ENCODE assay signal across 21 cellular contexts in genomic region chr4:124184767-124185166, GRCh38.
DNase-seq lines count a peak whose midpoint lies in the region; ATAC-seq and TF ChIP-seq lines count a peak whose summit lies in the region.
"Had no signal": no experiment of that assay in that cellular context is flagged by ENCODE, and none has a peak within 500 bp of the region (broad histone marks: within the 10 kb centered on the region; RNA-seq: fewer than 3 reads in every experiment).

No MANE protein-coding gene starts in this region.

- H2AFZ ChIP-seq in MM.1S (ENCODE audit: low read length): no peak overlapping the region

- peaks cover 34% of the 10 kb centered on the region for H3K27me3 ChIP-seq in MM.1S (replicated peaks; ENCODE audit: insufficient read depth, low read length)
- H3K27me3 ChIP-seq: BE2C; BLaER1 treated with 17β-estradiol and CSF1 and Interleukin-3, amounts not matched to agents 10 nM and 100 nM had no signal

- TF ChIP-seq CTCF in GM12865 (IDR thresholded peaks at IDR 0.05; ENCODE audit: insufficient read depth, low read depth, low read length, missing control alignments) (no peak), MM.1S (IDR thresholded peaks at IDR 0.05; ENCODE audit: low read length) (no peak)

- no peaks in the 10 kb centered on the region for H3K4me1 ChIP-seq in MM.1S (ENCODE audit: low read length)
- H3K4me1 ChIP-seq: A549; BE2C; BLaER1 treated with 17β-estradiol and CSF1 and Interleukin-3, amounts not matched to agents 10 nM and 100 nM had no signal

- no peak overlapping the region for H3K9ac ChIP-seq in MM.1S (ENCODE audit: low read length)
- H3K9ac ChIP-seq: BLaER1 treated with 17β-estradiol and CSF1 and Interleukin-3, amounts not matched to agents 10 nM and 100 nM had no signal

- no peaks in the 10 kb centered on the region for H4K20me1 ChIP-seq in MM.1S (ENCODE audit: insufficient read depth, low read length)
- H4K20me1 ChIP-seq: BLaER1 treated with 17β-estradiol and CSF1 and Interleukin-3, amounts not matched to agents 10 nM and 100 nM had no signal

- no peaks in the 10 kb centered on the region for H3K9me2 ChIP-seq in MM.1S (replicated peaks; ENCODE audit: insufficient read depth, low read length)

- H3K4me2 ChIP-seq in MM.1S (ENCODE audit: low read depth, low read length): no peak overlapping the region
- H3K4me2 ChIP-seq: A549; BLaER1 treated with 17β-estradiol and CSF1 and Interleukin-3, amounts not matched to agents 10 nM and 100 nM had no signal

- H3K4me3 ChIP-seq in GM12865 (ENCODE audit: low read depth, low read length) (no peak overlapping the region), MM.1S (ENCODE audit: low read length) (no peak overlapping the region)
- H3K4me3 ChIP-seq: A549; BLaER1 treated with 17β-estradiol and CSF1 and Interleukin-3, amounts not matched to agents 10 nM and 100 nM had no signal

- H3K79me2 ChIP-seq in MM.1S (ENCODE audit: low read length): no peaks in the 10 kb centered on the region

- H3K27ac ChIP-seq in MM.1S (ENCODE audit: low read length): no peak overlapping the region
- H3K27ac ChIP-seq: A549; BLaER1 treated with 17β-estradiol and CSF1 and Interleukin-3, amounts not matched to agents 10 nM and 100 nM had no signal

- no peaks in the 10 kb centered on the region for H3K36me3 ChIP-seq in MM.1S (replicated peaks; ENCODE audit: insufficient read depth, low read length)
- H3K36me3 ChIP-seq: BE2C; BLaER1 treated with 17β-estradiol and CSF1 and Interleukin-3, amounts not matched to agents 10 nM and 100 nM had no signal

- no peaks in the 10 kb centered on the region for H3F3A ChIP-seq in MM.1S (ENCODE audit: insufficient read depth, low read length)

- H3K9me3 ChIP-seq in MM.1S (replicated peaks; ENCODE audit: insufficient read depth, low read length): 0 out of 2 replicates have a peak, but pooled peaks cover 3% of the 10 kb centered on the region
- H3K9me3 ChIP-seq: A549; BE2C; BLaER1 treated with 17β-estradiol and CSF1 and Interleukin-3, amounts not matched to agents 10 nM and 100 nM had no signal

- peak; percentile 3 for DNase-seq in GM12865 (ENCODE audit: low read depth)
- peak; percentile 66 for DNase-seq in MM.1S
- peak; percentile 39 for DNase-seq in left kidney (ENCODE audit: low read depth, low spot score)
- DNase-seq in stimulated activated naive CD4-positive, alpha-beta T cell treated with Interleukin-2 at 50 U/mL for 16 hours (lab: John Stamatoyannopoulos, UW): no peak
- DNase-seq in HT-29 (ENCODE audit: low spot score): no peak
- DNase-seq: 8988T; ACHN; AML-193; BE2C; Calu3; CD4-positive, alpha-beta memory T cell; COR-L47; DMS53; DMS79 treated with DMSO at 0.1 percent for 48 hours; GF-D8; H7; HCEC 1CT had no signal

- ATAC-seq in GM18868 (IDR thresholded peaks at IDR 0.05; ENCODE audit: unreplicated experiment) (peak; percentile 59), HG02852 (IDR thresholded peaks at IDR 0.05; ENCODE audit: unreplicated experiment) (no peak)
- ATAC-seq: A549 had no signal

Comparison
In these comparisons a context has a peak if more than half of its experiments do, and no peak if none do; other contexts are left out.
1. DNase-seq: peak in GM12865 (single experiment), MM.1S (single experiment) and left kidney (single experiment); none in stimulated activated naive CD4-positive, alpha-beta T cell treated with Interleukin-2 at 50 U/mL for 16 hours (single experiment) and HT-29 (single experiment).